In genomic region chr7:137628211-137628610, GRCh38 we compare ENCODE assay signal across 1 cellular context.
A peak's percentile ranks its signal among the peaks of the same experiment; 100 is the strongest.
TF ChIP-seq lines count a peak whose summit lies in the region.

No MANE protein-coding gene starts in this region.

TF ChIP-seq in SK-N-SH, 30 proteins besides CTCF, POLR2A, EP300 and RAD21 (continued from another document):
- no peak for TF ChIP-seq IRF3 (IDR thresholded peaks at IDR 0.05; ENCODE audit: low read depth, low read length)
- TF ChIP-seq RFX5 (IDR thresholded peaks at IDR 0.05; ENCODE audit: low read length): peak; percentile 29; the same call in 1 of the 2 replicates
- TF ChIP-seq FOXJ3 (CRISPR knock-in tag; IDR thresholded peaks at IDR 0.05): peak; percentile 79
- TF ChIP-seq FOXM1 (IDR thresholded peaks at IDR 0.05; ENCODE audit: low read depth): no peak
- peak; percentile 61 for TF ChIP-seq NFIC (IDR thresholded peaks at IDR 0.05; ENCODE audit: borderline replicate concordance)
- no peak for TF ChIP-seq YY1 (IDR thresholded peaks at IDR 0.05; ENCODE audit: low read depth)
- no peak for TF ChIP-seq SIN3A (IDR thresholded peaks at IDR 0.05; ENCODE audit: borderline replicate concordance, low read depth, low read length)
- no peak for TF ChIP-seq USF1 (IDR thresholded peaks at IDR 0.05; ENCODE audit: borderline replicate concordance, low read depth)
- TF ChIP-seq CHD2 (IDR thresholded peaks at IDR 0.05; ENCODE audit: low read length, partially characterized antibody): peak; percentile 73
- no peak for TF ChIP-seq PBX3 (IDR thresholded peaks at IDR 0.05)
- no peak for TF ChIP-seq REST (IDR thresholded peaks at IDR 0.05; ENCODE audit: low read depth, low read length)
